In genomic region chr19:40542197-40542859, GRCh38 we compare ENCODE assay signal across 11 cellular contexts. TPM values are rescaled to one million over a fixed set of nuclear protein-coding genes. Genes with fewer than 3 reads are reported as not detected.
DNase-seq lines count a peak whose midpoint lies in the region; TF ChIP-seq lines count a peak whose summit lies in the region.
"Had no signal": no experiment of that assay in that cellular context is flagged by ENCODE, and none has a peak within 500 bp of the region (broad histone marks: within the 10 kb centered on the region; RNA-seq: fewer than 3 reads in every experiment).

No MANE protein-coding gene starts in this region.

- DNase-seq in T-helper 2 cell treated with Interferon-gamma antibody and Interleukin-4, amounts not matched to agents 5 μg/mL and 100 μg/mL, for 36 hours (ENCODE audit: low spot score) = no peak
- DNase-seq in T-helper 2 cell (no peak), ascending aorta (ENCODE audit: low spot score in 2 of 2) (peak in 1 of 2 donors; percentile 76), left kidney (ENCODE audit: low read depth, low spot score) (peak; percentile 70), uterus (peak; percentile 56 to 77), SKM-1 (lab: John Stamatoyannopoulos, UW; ENCODE audit: unreplicated experiment) (no peak), NCI-H1417 (lab: John Stamatoyannopoulos, UW) (no peak), DMS153 (lab: John Stamatoyannopoulos, UW) (no peak)
- DNase-seq: activated CD4-positive, alpha-beta T cell treated with anti-CD3 and anti-CD28 coated beads for 4 hours; activated naive CD4-positive, alpha-beta T cell treated with anti-CD3 and anti-CD28 coated beads for 36 hours; SIG-M5 had no signal

- H3K4me3 ChIP-seq in ascending aorta = no peak overlapping the region
- H3K4me3 ChIP-seq in uterus = no peak overlapping the region

- H3K4me1 ChIP-seq in ascending aorta = peaks cover 0 to 7% of the 10 kb centered on the region in 2 donors
- no peaks in the 10 kb centered on the region for H3K4me1 ChIP-seq in uterus

- no peaks in the 10 kb centered on the region for H3K27me3 ChIP-seq in ascending aorta
- no peaks in the 10 kb centered on the region for H3K27me3 ChIP-seq in uterus

- H3K27me3 Mint-ChIP-seq in T-helper 2 cell treated with Interferon-gamma antibody and Interleukin-4, amounts not matched to agents 5 μg/mL and 100 μg/mL, for 36 hours (ENCODE audit: low read depth) = peaks cover 6% of the 10 kb centered on the region

- H3K36me3 ChIP-seq in ascending aorta = no peaks in the 10 kb centered on the region
- no peaks in the 10 kb centered on the region for H3K36me3 ChIP-seq in uterus

- H3K36me3 Mint-ChIP-seq in T-helper 2 cell treated with Interferon-gamma antibody and Interleukin-4, amounts not matched to agents 5 μg/mL and 100 μg/mL, for 36 hours (ENCODE audit: low read depth) = peaks cover 1% of the 10 kb centered on the region

- H3K9me3 ChIP-seq in ascending aorta (no peaks in the 10 kb centered on the region), uterus (no peaks in the 10 kb centered on the region)

- no peak for TF ChIP-seq POLR2A in uterus (IDR thresholded peaks at IDR 0.05)

- peak overlapping the region; percentile 63 to 72 for H3K27ac ChIP-seq in ascending aorta
- H3K27ac ChIP-seq in uterus = peak overlapping the region in 1 of 2 donors; percentile 8

- peaks cover 3% of the 10 kb centered on the region for H3K9me3 Mint-ChIP-seq in T-helper 2 cell treated with Interferon-gamma antibody and Interleukin-4, amounts not matched to agents 5 μg/mL and 100 μg/mL, for 36 hours

- intact Hi-C loops in ascending aorta (cut with DNase I) = loop anchor here (5.0 kb wide), 1 partner anchor 35 kb away; the partner anchor contains the start of gene SHKBP1
- intact Hi-C loops in uterus (cut with DNase I; ENCODE audit: low total_unique reads) = no loop called here

- H3K4me3 Mint-ChIP-seq in T-helper 2 cell treated with Interferon-gamma antibody and Interleukin-4, amounts not matched to agents 5 μg/mL and 100 μg/mL, for 36 hours = no peak overlapping the region
- H3K4me3 Mint-ChIP-seq: activated naive CD4-positive, alpha-beta T cell treated with anti-CD3 and anti-CD28 coated beads for 36 hours had no signal

- H3K27ac Mint-ChIP-seq in T-helper 2 cell treated with Interferon-gamma antibody and Interleukin-4, amounts not matched to agents 5 μg/mL and 100 μg/mL, for 36 hours = peak overlapping the region; percentile 65
- H3K27ac Mint-ChIP-seq: activated naive CD4-positive, alpha-beta T cell treated with anti-CD3 and anti-CD28 coated beads for 36 hours had no signal

- H3K4me1 Mint-ChIP-seq in T-helper 2 cell treated with Interferon-gamma antibody and Interleukin-4, amounts not matched to agents 5 μg/mL and 100 μg/mL, for 36 hours (ENCODE audit: low read depth) = no peaks in the 10 kb centered on the region

- no peak for TF ChIP-seq CTCF in ascending aorta (IDR thresholded peaks at IDR 0.05)
- TF ChIP-seq CTCF in uterus (IDR thresholded peaks at IDR 0.05) = no peak

RNA-seq across cellular contexts. Expression of gene SHKBP1, which starts 34.3 kb away (rescaled TPM):
- 192 TPM for total RNA-seq in ascending aorta
- 10 to 100 TPM; 15.1 to 57.4 (median 21.9) TPM for total RNA-seq in uterus

RNA-seq across cellular contexts. Expression of gene LTBP4, which starts 58.8 kb away (rescaled TPM):
- total RNA-seq in ascending aorta (691 TPM), uterus (1,000 to 10,000 TPM in 1 of 4 donors, 100 to 1,000 TPM in 3; 163 to 1,000 (median 501) TPM)

Comparison
In these comparisons a context has a peak if more than half of its experiments do, and no peak if none do; other contexts are left out.
1. DNase-seq: peak in left kidney (single experiment) and uterus (2 of 2); none in T-helper 2 cell treated with Interferon-gamma antibody and Interleukin-4, amounts not matched to agents 5 μg/mL and 100 μg/mL, for 36 hours (single experiment), T-helper 2 cell (0 of 5), SKM-1 (single experiment), NCI-H1417 (0 of 3) and DMS153 (single experiment).